Comparison of ENCODE assay signal across 31 cellular contexts in the genomic region with DNA sequence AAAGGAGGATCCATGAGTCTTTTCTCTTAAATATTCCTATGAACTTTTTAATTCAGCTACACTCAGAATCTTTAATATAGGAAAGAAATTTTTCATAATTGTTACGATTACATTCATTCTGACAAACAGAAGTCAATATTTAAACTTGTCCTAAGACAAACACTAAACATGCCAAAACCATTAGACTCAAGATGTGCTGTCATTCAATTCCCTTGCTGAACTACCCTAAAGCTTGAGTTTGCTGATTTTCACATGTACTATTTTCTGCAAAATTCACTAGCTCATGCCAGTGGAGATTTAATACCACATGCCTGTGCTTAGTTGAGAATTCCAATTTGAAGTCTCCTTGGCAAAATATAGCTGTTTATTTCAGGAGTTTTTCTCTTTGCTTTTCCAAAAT.
"Had no signal": no experiment of that assay in that cellular context is flagged by ENCODE, and none has a peak within 500 bp of the region (broad histone marks: within the 10 kb centered on the region; RNA-seq: fewer than 3 reads in every experiment).

No MANE protein-coding gene starts in this region.

- H3K4me1 ChIP-seq: breast epithelium, gastrocnemius medialis, heart left ventricle had no signal

- H3K9me3 ChIP-seq: breast epithelium, esophagus muscularis mucosa, gastrocnemius medialis, heart left ventricle had no signal

- H3K27ac ChIP-seq: breast epithelium, esophagus muscularis mucosa, foreskin keratinocyte, gastrocnemius medialis, heart left ventricle had no signal

- ATAC-seq: activated CD4-positive, alpha-beta T cell treated with anti-CD3 and anti-CD28 coated beads for 36 hours; activated T-helper 17 cell treated with anti-CD3 and anti-CD28 coated beads, Interleukin-2, amount 50 U/mL, for 72 hours; effector memory CD8-positive, alpha-beta T cell; foreskin keratinocyte; gastrocnemius medialis; heart left ventricle; T-helper 17 cell had no signal

- DNase-seq: activated CD4-positive, alpha-beta memory T cell treated with anti-CD3 and anti-CD28 coated beads, Interleukin-2, amount 10 ng/mL, durations not matched to agents 7 days and 5 days; activated CD4-positive, alpha-beta T cell treated with anti-CD3 and anti-CD28 coated beads for 36 hours; activated CD4-positive, alpha-beta T cell treated with anti-CD3 and anti-CD28 coated beads, Interleukin-2, amount 10 ng/mL, durations not matched to agents 7 days and 5 days; activated CD4-positive, alpha-beta T cell treated with anti-CD3 and anti-CD28 coated beads, Interleukin-2, amount 50 U/mL, for 4 hours; activated CD4-positive, CD25-positive, alpha-beta regulatory T cell; activated CD4-positive, CD25-positive, alpha-beta regulatory T cell treated with anti-CD3 and anti-CD28 coated beads, Interleukin-2, amount 50 U/mL, for 72 hours; activated CD8-positive, alpha-beta memory T cell treated with anti-CD3 and anti-CD28 coated beads, Interleukin-2, amount 50 U/mL, for 48 hours; activated effector memory CD4-positive, alpha-beta T cell treated with Interleukin-2 at 50 U/mL for 16 hours; activated gamma-delta T cell treated with Interleukin-2 at 50 U/mL for 16 hours; activated naive CD4-positive, alpha-beta T cell treated with anti-CD3 and anti-CD28 coated beads, Interleukin-2, amount 50 U/mL, for 16 hours; activated naive CD4-positive, alpha-beta T cell treated with Interleukin-2 at 50 U/mL for 16 hours; activated T-cell treated with anti-CD3 and anti-CD28 coated beads for 4 hours; activated T-cell treated with anti-CD3 and anti-CD28 coated beads, Interleukin-2, amount 50 U/mL, for 24 hours; amniotic stem cell; aorta; cortex of kidney; dermis blood vessel endothelial cell; effector CD4-positive, alpha-beta T cell; effector memory CD8-positive, alpha-beta T cell; erythroblast; foreskin keratinocyte; gastrocnemius medialis; glutamatergic neuron; heart left ventricle; T-helper 1 cell; T-helper 17 cell; T1000 had no signal

- H3K4me3 ChIP-seq: breast epithelium, esophagus muscularis mucosa, gastrocnemius medialis, heart left ventricle had no signal

- H3K36me3 ChIP-seq: breast epithelium, esophagus muscularis mucosa, gastrocnemius medialis, heart left ventricle had no signal

- FAIRE-seq: colon had no signal

- H3K27me3 ChIP-seq: breast epithelium, esophagus muscularis mucosa, foreskin keratinocyte, gastrocnemius medialis, heart left ventricle had no signal
